Comparison of ENCODE assay signal across 17 cellular contexts in the genomic region with DNA sequence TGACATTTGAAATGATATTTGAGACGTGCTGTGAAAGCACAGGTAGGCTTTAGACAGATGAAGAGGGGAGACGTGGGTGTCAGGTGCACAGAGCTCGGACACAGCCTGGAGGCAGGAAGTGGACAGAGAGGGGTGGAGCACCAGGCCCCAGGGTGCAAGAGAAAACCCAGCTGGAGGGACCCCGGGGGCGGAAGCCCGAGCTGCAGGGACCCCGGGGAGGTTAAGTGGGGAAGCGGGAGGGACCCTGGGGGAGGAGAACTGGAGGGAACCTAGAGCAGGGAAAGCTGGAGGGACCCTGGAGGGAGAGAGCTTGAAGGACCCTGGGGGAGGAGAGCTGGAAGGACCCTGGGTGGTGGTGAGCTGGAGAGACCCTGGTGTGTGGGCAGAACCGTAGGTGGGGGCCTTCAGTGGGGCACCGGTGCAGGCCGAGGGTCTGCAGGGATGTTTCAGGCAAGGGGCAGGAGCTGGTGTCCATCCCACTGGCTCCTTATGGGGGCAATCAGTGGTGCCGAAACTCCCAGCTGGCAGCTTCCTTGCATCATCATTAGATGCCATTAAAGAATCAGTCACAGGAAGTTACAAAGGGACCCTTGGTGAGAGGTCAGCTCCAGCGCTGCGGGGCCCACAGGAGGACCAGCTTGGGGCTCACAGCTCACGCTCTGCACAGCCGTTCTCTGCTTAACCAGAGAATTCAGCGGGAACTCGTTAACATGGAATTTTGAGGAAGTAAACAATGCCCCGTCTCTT.
DNase-seq lines count a peak whose midpoint lies in the region; TF ChIP-seq lines count a peak whose summit lies in the region.
"Had no signal": no experiment of that assay in that cellular context is flagged by ENCODE, and none has a peak within 500 bp of the region (broad histone marks: within the 10 kb centered on the region; RNA-seq: fewer than 3 reads in every experiment).

No MANE protein-coding gene starts in this region.

- H3K4me3 Mint-ChIP-seq in neural crest cell = no peak overlapping the region
- H3K4me3 Mint-ChIP-seq: CD8-positive, alpha-beta memory T cell; central memory CD8-positive, alpha-beta T cell had no signal

- intact Hi-C loops in spleen (cut with DNase I; ENCODE audit: low total_unique reads) = no loop called here

- DNase-seq in MV-4-11 (lab: John Stamatoyannopoulos, UW) = peak; percentile 24
- DNase-seq in caudate nucleus (lab: John Stamatoyannopoulos, UW) = no peak
- no peak for DNase-seq in neural crest cell (ENCODE audit: low read depth, low spot score)
- no peak for DNase-seq in pons (ENCODE audit: low spot score)
- DNase-seq in spleen = no peak
- no peak for DNase-seq in NCI-H82 treated with DMSO at 0.1 percent for 48 hours (lab: John Stamatoyannopoulos, UW; ENCODE audit: unreplicated experiment)
- DNase-seq in epidermal melanocyte (ENCODE audit: insufficient read length, low spot score) = no peak
- DNase-seq: activated CD4-positive, alpha-beta T cell treated with anti-CD3 and anti-CD28 coated beads, Interleukin-2, amount 50 U/mL, for 48 hours; activated naive CD4-positive, alpha-beta T cell treated with Interleukin-2 at 50 U/mL for 16 hours; activated T-cell treated with anti-CD3 and anti-CD28 coated beads for 4 hours; CD8-positive, alpha-beta memory T cell; DMS79; effector CD8-positive, alpha-beta T cell; NCI-H1436; NCI-H226 had no signal

- H3K4me1 ChIP-seq in BLaER1 treated with 17β-estradiol and CSF1 and Interleukin-3, amounts not matched to agents 10 nM and 100 nM = peaks cover 17 to 64% (median 55%) of the 10 kb centered on the region in 10 experiments
- peaks cover 0 to 17% (median 4%) of the 10 kb centered on the region in 6 donors for H3K4me1 ChIP-seq in spleen

- TF ChIP-seq POLR2A in spleen (IDR thresholded peaks at IDR 0.05) = no peak

- 47 to 57% (median 53%) methylated on average over 19 of the region's 19 CpGs for WGBS in spleen, 5 donors

- peak overlapping the region; percentile 62 for H3K27ac Mint-ChIP-seq in neural crest cell (ENCODE audit: unreplicated experiment)
- H3K27ac Mint-ChIP-seq: CD8-positive, alpha-beta memory T cell had no signal

- no peaks in the 10 kb centered on the region for H3K27me3 Mint-ChIP-seq in neural crest cell (ENCODE audit: low read depth)

- H3K27ac ChIP-seq in BLaER1 treated with 17β-estradiol and CSF1 and Interleukin-3, amounts not matched to agents 10 nM and 100 nM = no peak overlapping the region
- peak overlapping the region; percentile 85 for H3K27ac ChIP-seq in caudate nucleus (ENCODE audit: low read depth, low read length)
- no peak overlapping the region for H3K27ac ChIP-seq in spleen

- peaks cover 0 to 11% (median 0%) of the 10 kb centered on the region in 11 experiments; a peak in 2 of 22 replicates for H3K27me3 ChIP-seq in BLaER1 treated with 17β-estradiol and CSF1 and Interleukin-3, amounts not matched to agents 10 nM and 100 nM
- peaks cover 0 to 22% (median 0%) of the 10 kb centered on the region in 7 donors for H3K27me3 ChIP-seq in spleen (replicated peaks in 1 of 7)

- H3K36me3 Mint-ChIP-seq in neural crest cell (ENCODE audit: low read depth) = peaks cover 12% of the 10 kb centered on the region

- peaks cover 0 to 18% (median 13%) of the 10 kb centered on the region in 11 experiments; a peak in 14 of 22 replicates for H3K9me3 ChIP-seq in BLaER1 treated with 17β-estradiol and CSF1 and Interleukin-3, amounts not matched to agents 10 nM and 100 nM (replicated peaks in 1 of 11)
- peaks cover 0 to 17% (median 6%) of the 10 kb centered on the region in 8 donors for H3K9me3 ChIP-seq in spleen

- H3K9me3 Mint-ChIP-seq in neural crest cell = peaks cover 5% of the 10 kb centered on the region
- H3K9me3 Mint-ChIP-seq: central memory CD8-positive, alpha-beta T cell had no signal

- H3K36me3 ChIP-seq in BLaER1 treated with 17β-estradiol and CSF1 and Interleukin-3, amounts not matched to agents 10 nM and 100 nM = no peaks in the 10 kb centered on the region
- H3K36me3 ChIP-seq in spleen = no peaks in the 10 kb centered on the region

- H3K4me2 ChIP-seq in BLaER1 treated with 17β-estradiol and CSF1 and Interleukin-3, amounts not matched to agents 10 nM and 100 nM = peak overlapping the region; percentile 5 to 68 (median 48); a peak in 17 of 22 replicates

- H3K4me3 ChIP-seq in BLaER1 treated with 17β-estradiol and CSF1 and Interleukin-3, amounts not matched to agents 10 nM and 100 nM = no peak overlapping the region
- H3K4me3 ChIP-seq in spleen = no peak overlapping the region

- TF ChIP-seq CTCF in neural crest cell (conservative IDR thresholded peaks at IDR 0.05) = no peak
- no peak for TF ChIP-seq CTCF in spleen (IDR thresholded peaks at IDR 0.05 in 8 of 11, conservative IDR thresholded peaks at IDR 0.05 in 3 of 11)

- peaks cover 35% of the 10 kb centered on the region for H3K4me1 Mint-ChIP-seq in neural crest cell

- peaks cover 0 to 6% (median 0%) of the 10 kb centered on the region in 11 experiments; a peak in 2 of 22 replicates for H4K20me1 ChIP-seq in BLaER1 treated with 17β-estradiol and CSF1 and Interleukin-3, amounts not matched to agents 10 nM and 100 nM

- H3K9ac ChIP-seq in BLaER1 treated with 17β-estradiol and CSF1 and Interleukin-3, amounts not matched to agents 10 nM and 100 nM = no peak overlapping the region
